12 cellular contexts compared by ENCODE assay signal in the genomic region with DNA sequence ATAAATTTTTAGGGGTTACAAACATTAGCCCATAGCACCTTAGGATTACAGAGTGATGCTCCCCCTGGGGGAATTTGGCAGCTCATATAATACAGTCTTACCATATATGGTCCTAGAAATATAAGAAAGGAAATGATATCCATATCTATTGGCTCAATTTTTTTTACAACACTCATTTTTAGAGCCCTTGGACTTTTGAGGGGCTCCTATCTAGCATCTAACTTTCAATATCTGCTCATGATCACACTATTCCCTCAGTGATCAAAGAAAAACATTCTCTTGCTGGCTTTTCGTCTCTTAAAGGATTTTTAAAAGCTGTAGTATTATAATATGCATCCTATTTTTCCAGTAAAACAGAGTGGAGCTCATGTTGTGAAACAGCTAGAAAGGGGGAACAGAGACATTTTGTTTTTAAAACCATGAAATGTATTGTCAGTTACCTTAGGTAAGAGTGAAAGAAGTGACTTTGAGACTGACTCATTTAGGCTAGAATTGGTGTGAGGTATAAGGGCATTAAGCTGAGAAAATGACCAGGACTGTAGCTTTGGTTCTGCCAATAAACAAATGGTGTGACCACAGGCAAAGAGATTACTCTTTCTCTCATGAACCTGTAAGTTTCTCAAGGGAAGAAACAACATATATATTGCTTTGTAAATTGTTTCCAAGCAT.
DNase-seq lines count a peak whose midpoint lies in the region; ATAC-seq and TF ChIP-seq lines count a peak whose summit lies in the region.
"Had no signal": no experiment of that assay in that cellular context is flagged by ENCODE, and none has a peak within 500 bp of the region (broad histone marks: within the 10 kb centered on the region; RNA-seq: fewer than 3 reads in every experiment).

No MANE protein-coding gene starts in this region.

- DNase-seq in left ventricle myocardium inferior (no peak), right atrium auricular region (ENCODE audit: low spot score) (no peak), retina (no peak), NCI-H748 (lab: John Stamatoyannopoulos, UW; ENCODE audit: unreplicated experiment) (no peak), HCEC 1CT (no peak)
- DNase-seq: activated CD4-positive, alpha-beta T cell treated with anti-CD3 and anti-CD28 coated beads for 4 hours; naive thymus-derived CD4-positive, alpha-beta T cell; NCI-H1694; stomach had no signal

- no peaks in the 10 kb centered on the region for H3K9me3 ChIP-seq in left ventricle myocardium inferior (replicated peaks)
- peaks cover 0 to 8% of the 10 kb centered on the region in 2 donors for H3K9me3 ChIP-seq in right atrium auricular region
- H3K9me3 ChIP-seq: stomach had no signal

- TF ChIP-seq CTCF in left ventricle myocardium inferior (IDR thresholded peaks at IDR 0.05; ENCODE audit: borderline replicate concordance) (no peak), right atrium auricular region (IDR thresholded peaks at IDR 0.05) (no peak)

- H3K27ac ChIP-seq in left ventricle myocardium inferior (replicated peaks) (peak overlapping the region; percentile 24), right atrium auricular region (peak overlapping the region in 1 of 2 donors; percentile 47)
- H3K27ac ChIP-seq: stomach had no signal

- intact Hi-C loops in left ventricle myocardium inferior (cut with micrococcal nuclease) = no loop called here

- peaks cover 39% of the 10 kb centered on the region for H3K4me1 ChIP-seq in left ventricle myocardium inferior
- H3K4me1 ChIP-seq in right atrium auricular region = peaks cover 0 to 5% of the 10 kb centered on the region in 2 donors
- H3K4me1 ChIP-seq: stomach had no signal

- peak; percentile 64 for ATAC-seq in GM21619 (IDR thresholded peaks at IDR 0.05; ENCODE audit: unreplicated experiment)
- peak; percentile 55 for ATAC-seq in HG03342 (IDR thresholded peaks at IDR 0.05; ENCODE audit: unreplicated experiment)
- ATAC-seq in SK-N-SH treated with all-trans-retinoic acid at 6 μM for 48 hours = no peak

- H3K4me3 ChIP-seq in left ventricle myocardium inferior (no peak overlapping the region), right atrium auricular region (no peak overlapping the region)
- H3K4me3 ChIP-seq: stomach had no signal

- peaks cover 4% of the 10 kb centered on the region for H3K36me3 ChIP-seq in left ventricle myocardium inferior
- no peaks in the 10 kb centered on the region for H3K36me3 ChIP-seq in right atrium auricular region
- H3K36me3 ChIP-seq: stomach had no signal

- H3K27me3 ChIP-seq in left ventricle myocardium inferior (ENCODE audit: low read depth) = no peaks in the 10 kb centered on the region
- no peaks in the 10 kb centered on the region for H3K27me3 ChIP-seq in right atrium auricular region
- H3K27me3 ChIP-seq: stomach had no signal

TF ChIP-seq in SK-N-SH treated with all-trans-retinoic acid at 6 μM for 48 hours, 23 proteins besides CTCF, POLR2A, EP300 and RAD21:
- no peak for TF ChIP-seq ZNF565 (CRISPR knock-in tag; conservative IDR thresholded peaks at IDR 0.05; ENCODE audit: low read depth)
- TF ChIP-seq ESRRG (CRISPR knock-in tag; IDR thresholded peaks at IDR 0.05) = no peak
- no peak for TF ChIP-seq ZFP30 (CRISPR knock-in tag; IDR thresholded peaks at IDR 0.05)
- TF ChIP-seq ARNTL (CRISPR knock-in tag; IDR thresholded peaks at IDR 0.05; ENCODE audit: borderline replicate concordance, low read depth) = no peak
- TF ChIP-seq POU6F1 (CRISPR knock-in tag; IDR thresholded peaks at IDR 0.05; ENCODE audit: borderline replicate concordance, low read depth) = no peak
- TF ChIP-seq TSHZ2 (CRISPR knock-in tag; IDR thresholded peaks at IDR 0.05) = no peak
- no peak for TF ChIP-seq CSDC2 (CRISPR knock-in tag; IDR thresholded peaks at IDR 0.05)
- TF ChIP-seq PATZ1 (CRISPR knock-in tag; IDR thresholded peaks at IDR 0.05; ENCODE audit: borderline replicate concordance) = no peak
- TF ChIP-seq OSR1 (CRISPR knock-in tag; IDR thresholded peaks at IDR 0.05) = no peak
- TF ChIP-seq GLIS3 (CRISPR knock-in tag; IDR thresholded peaks at IDR 0.05) = no peak
- no peak for TF ChIP-seq RARB (CRISPR knock-in tag; IDR thresholded peaks at IDR 0.05)
- no peak for TF ChIP-seq SNAI2 (CRISPR knock-in tag; IDR thresholded peaks at IDR 0.05)
- no peak for TF ChIP-seq CREB5 (CRISPR knock-in tag; IDR thresholded peaks at IDR 0.05; ENCODE audit: low read depth)
